Comparison of ENCODE assay signal across 8 cellular contexts in genomic region chr17:82240506-82241182, GRCh38. TPM values are rescaled to one million over a fixed set of nuclear protein-coding genes. Genes with fewer than 3 reads are reported as not detected.
A peak's percentile ranks its signal among the peaks of the same experiment; 100 is the strongest.
DNase-seq lines count a peak whose midpoint lies in the region; ATAC-seq, FAIRE-seq and TF ChIP-seq lines count a peak whose summit lies in the region.

No MANE protein-coding gene starts in this region.

- H2AFZ ChIP-seq in endothelial cell of umbilical vein (ENCODE audit: low read depth, low read length) = no peak overlapping the region

- H4K20me1 ChIP-seq in endothelial cell of umbilical vein (replicated peaks; ENCODE audit: control insufficient read depth, extremely low read depth, insufficient read depth, low read length) = no peaks in the 10 kb centered on the region

- TF ChIP-seq CTCF in CD4-positive, alpha-beta T cell (IDR thresholded peaks at IDR 0.05) = no peak
- TF ChIP-seq CTCF in Peyer's patch (IDR thresholded peaks at IDR 0.05) (no peak), endothelial cell of umbilical vein (IDR thresholded peaks at IDR 0.05; ENCODE audit: extremely low read depth in 1 of 2, insufficient read depth in 1 of 2, low read depth in 1 of 2, low read length in 2 of 2) (no peak), prostate gland (IDR thresholded peaks at IDR 0.05) (no peak)

- peak in 2 of 10 experiments; percentile 6 to 35 for DNase-seq in CD4-positive, alpha-beta T cell
- DNase-seq in Peyer's patch (no peak), endothelial cell of umbilical vein (ENCODE audit: low read depth, low spot score) (no peak), prostate gland (ENCODE audit: low spot score) (no peak), 8988T (no peak), DMS53 treated with DMSO at 0.1 percent for 48 hours (lab: John Stamatoyannopoulos, UW; ENCODE audit: unreplicated experiment) (no peak), HuH-7 (ENCODE audit: low spot score) (no peak), iPS-NIHi11 (ENCODE audit: low spot score) (no peak)

- BruUV-seq in endothelial cell of umbilical vein (replicated peaks; lab: Mats Ljungman, UMichigan) = no TSS peak

- peaks cover 48% of the 10 kb centered on the region for H3K36me3 Mint-ChIP-seq in CD4-positive, alpha-beta T cell (ENCODE audit: low read depth)

- CTCF ChIA-PET in CD4-positive, alpha-beta T cell (lab: Charles Lee) = interaction anchor here (0.9 to 1.2 kb wide), 2 partner anchors 35 to 210 kb away, joined by 3 to 4 read pairs; no protein-coding TSS in a partner anchor
- CTCF ChIA-PET in endothelial cell of umbilical vein (lab: Charles Lee) = interaction anchor here (1.3 to 6.7 kb wide), 3 partner anchors 9 to 210 kb away, joined by 3 to 52 read pairs (median 30); no protein-coding TSS in a partner anchor

- POLR2A ChIA-PET in CD4-positive, alpha-beta T cell (lab: Charles Lee) = interaction anchor here (0.8 to 3.0 kb wide), 9 partner anchors 12 to 142 kb away, joined by 3 to 16 read pairs (median 5); partner anchors contain the start of genes CSNK1D, FASN and SLC16A3
- POLR2A ChIA-PET in endothelial cell of umbilical vein (lab: Charles Lee) = interaction anchor here (1.2 kb wide), 1 partner anchor 11 kb away, joined by 3 read pairs; no protein-coding TSS in a partner anchor

- H3K79me2 ChIP-seq in endothelial cell of umbilical vein (ENCODE audit: control insufficient read depth, insufficient read depth, low read length) = peaks cover 33% of the 10 kb centered on the region

- intact Hi-C loops in CD4-positive, alpha-beta T cell (cut with DNase I, micrococcal nuclease) = loop anchor here in 1 of 2 experiments (5.0 kb wide), 1 partner anchor 172 kb away; no protein-coding TSS in a partner anchor
- intact Hi-C loops in endothelial cell of umbilical vein (cut with micrococcal nuclease) (loop anchor here (2.0 to 10.0 kb wide), 3 partner anchors 33 to 174 kb away; partner anchors contain the start of genes HEXD and OGFOD3), prostate gland (cut with DNase I) (no loop called here)

- no peak overlapping the region for H3K9ac ChIP-seq in endothelial cell of umbilical vein (replicated peaks; ENCODE audit: extremely low read depth, insufficient read depth, low read length)

- H3K9me3 Mint-ChIP-seq in CD4-positive, alpha-beta T cell = no peaks in the 10 kb centered on the region

- H3K4me1 Mint-ChIP-seq in CD4-positive, alpha-beta T cell (ENCODE audit: low read depth) = peaks cover 57% of the 10 kb centered on the region

- H3K4me3 Mint-ChIP-seq in CD4-positive, alpha-beta T cell = no peak overlapping the region

- no peaks in the 10 kb centered on the region for H3K27me3 ChIP-seq in CD4-positive, alpha-beta T cell (ENCODE audit: control insufficient read depth, insufficient read depth, low read length)
- no peaks in the 10 kb centered on the region for H3K27me3 ChIP-seq in Peyer's patch
- H3K27me3 ChIP-seq in endothelial cell of umbilical vein (ENCODE audit: control insufficient read depth in 2 of 2, insufficient read depth in 2 of 2, low read length in 2 of 2) = no peaks in the 10 kb centered on the region
- no peaks in the 10 kb centered on the region for H3K27me3 ChIP-seq in prostate gland (replicated peaks; ENCODE audit: insufficient read depth)

- no peak overlapping the region for H3K4me3 ChIP-seq in Peyer's patch
- H3K4me3 ChIP-seq in endothelial cell of umbilical vein (replicated peaks in 1 of 3; ENCODE audit: insufficient read depth in 1 of 3, low read depth in 1 of 3, low read length in 3 of 3) = no peak overlapping the region
- no peak overlapping the region for H3K4me3 ChIP-seq in prostate gland

- WGBS in prostate gland = 78% methylated on average over 17 of the region's 20 CpGs

- no peak overlapping the region for H3K4me2 ChIP-seq in endothelial cell of umbilical vein (ENCODE audit: insufficient read depth, low read length)

- no peaks in the 10 kb centered on the region for H3K27me3 Mint-ChIP-seq in CD4-positive, alpha-beta T cell

- ATAC-seq in CD4-positive, alpha-beta T cell (ENCODE audit: poor library complexity) = no peak

- FAIRE-seq in endothelial cell of umbilical vein (lab: Jason Lieb, UNC) = no peak

- no peaks in the 10 kb centered on the region for H3K9me3 ChIP-seq in CD4-positive, alpha-beta T cell (ENCODE audit: control insufficient read depth, low read length)
- H3K9me3 ChIP-seq in Peyer's patch = no peaks in the 10 kb centered on the region
- no peaks in the 10 kb centered on the region for H3K9me3 ChIP-seq in endothelial cell of umbilical vein (replicated peaks; ENCODE audit: control insufficient read depth, insufficient read depth, low read length)
- H3K9me3 ChIP-seq in prostate gland = no peaks in the 10 kb centered on the region

- H3K4me1 ChIP-seq in Peyer's patch (peaks cover 3 to 91% (median 41%) of the 10 kb centered on the region in 4 donors), endothelial cell of umbilical vein (ENCODE audit: control insufficient read depth, extremely low read depth, insufficient read depth, low read length) (peaks cover 24% of the 10 kb centered on the region), prostate gland (replicated peaks) (peaks cover 59% of the 10 kb centered on the region)

- H3K36me3 ChIP-seq in Peyer's patch (peaks cover 0 to 59% (median 0%) of the 10 kb centered on the region in 3 donors), endothelial cell of umbilical vein (ENCODE audit: control insufficient read depth in 2 of 2, extremely low read depth in 1 of 2, insufficient read depth in 2 of 2, low read length in 2 of 2) (peaks cover 10 to 43% of the 10 kb centered on the region in 2 experiments), prostate gland (peaks cover 11% of the 10 kb centered on the region in 2 donors)

- H3K27ac Mint-ChIP-seq in CD4-positive, alpha-beta T cell = peak overlapping the region; percentile 95

- no peak for TF ChIP-seq POLR2A in Peyer's patch (IDR thresholded peaks at IDR 0.05)
- no peak for TF ChIP-seq POLR2A in endothelial cell of umbilical vein (IDR thresholded peaks at IDR 0.05; ENCODE audit: low read depth, low read length)
- no peak for TF ChIP-seq POLR2A in prostate gland (IDR thresholded peaks at IDR 0.05)

- dilution Hi-C loops in endothelial cell of umbilical vein (cut with MboI; ENCODE audit: extremely low pct_ligation_motif_present, low sequenced_read_pairs) = no loop called here

- H3K27ac ChIP-seq in CD4-positive, alpha-beta T cell (ENCODE audit: low read depth, low read length) = peak overlapping the region; percentile 16
- H3K27ac ChIP-seq in Peyer's patch = peak overlapping the region; percentile 48 to 79 (median 68)
- H3K27ac ChIP-seq in endothelial cell of umbilical vein (ENCODE audit: insufficient read depth, low read depth, low read length) = peak overlapping the region; percentile 48
- peak overlapping the region; percentile 77 to 80 for H3K27ac ChIP-seq in prostate gland

- H3K9me1 ChIP-seq in endothelial cell of umbilical vein (replicated peaks; ENCODE audit: control insufficient read depth, extremely low read depth, insufficient read depth, low read length) = no peaks in the 10 kb centered on the region

TF ChIP-seq in endothelial cell of umbilical vein, 7 proteins besides CTCF, POLR2A, EP300 and RAD21:
- TF ChIP-seq POLR2AphosphoS5 (IDR thresholded peaks at IDR 0.05; ENCODE audit: insufficient read depth, low read depth, low read length) = peak; percentile 10
- TF ChIP-seq MYC (IDR thresholded peaks at IDR 0.05; ENCODE audit: low read depth, low read length) = no peak
- TF ChIP-seq EZH2 (IDR thresholded peaks at IDR 0.05; ENCODE audit: borderline replicate concordance, low read depth, low read length, severe bottlenecking) = no peak
- TF ChIP-seq JUN (IDR thresholded peaks at IDR 0.05; ENCODE audit: borderline replicate concordance, insufficient read depth, insufficient read length, low read depth) = no peak
- TF ChIP-seq FOS (IDR thresholded peaks at IDR 0.05; ENCODE audit: borderline replicate concordance, insufficient read depth, low read length) = no peak

RNA-seq across cellular contexts. Expression of gene SLC16A3, which starts 11.8 kb away (rescaled TPM):
- 10 to 100 TPM; 93.4 to 99.0 TPM for total RNA-seq in CD4-positive, alpha-beta T cell
- total RNA-seq in Peyer's patch = 10 to 100 TPM; 18.9 to 55.0 (median 35.3) TPM
- total RNA-seq in endothelial cell of umbilical vein = 171 and 229 TPM in 2 replicates
- 95.9 and 140 TPM in 2 replicates for polyA plus RNA-seq in endothelial cell of umbilical vein
- polyA plus RNA-seq in endothelial cell of umbilical vein (2011; cell fraction: cytosol; rRNA removed) = 52.1 and 69.8 TPM in 2 replicates
- 40.9 and 41.0 TPM in 2 replicates for polyA plus RNA-seq in endothelial cell of umbilical vein (2011; cell fraction: nucleus; rRNA removed)
- 119 and 153 TPM in 2 replicates for polyA plus RNA-seq in endothelial cell of umbilical vein (2012)
- polyA minus RNA-seq in endothelial cell of umbilical vein = 98.9 and 118 TPM in 2 replicates
- 158 TPM for polyA minus RNA-seq in endothelial cell of umbilical vein (2011; cell fraction: cytosol; rRNA and poly(A)+ RNA removed)
- polyA minus RNA-seq in endothelial cell of umbilical vein (2011; cell fraction: nucleus; rRNA and poly(A)+ RNA removed) = 31.0 and 31.5 TPM in 2 replicates
- total RNA-seq in prostate gland = 10 to 100 TPM in 1 of 2 donors, 1 to 10 TPM in 1; 5.0 to 69.2 TPM

RNA-seq across cellular contexts. Expression of gene CCDC57, which starts 28.0 kb away (rescaled TPM):
- total RNA-seq in CD4-positive, alpha-beta T cell = 100 to 1,000 TPM; 129 to 135 TPM
- total RNA-seq in Peyer's patch (100 to 1,000 TPM in 2 of 4 donors, 10 to 100 TPM in 2; 28.2 to 144 (median 79.8) TPM), endothelial cell of umbilical vein (31.6 and 40.9 TPM in 2 replicates), prostate gland (10 to 100 TPM; 57.6 to 62.8 TPM)
- polyA plus RNA-seq in endothelial cell of umbilical vein = 18.6 and 19.7 TPM in 2 replicates
- polyA plus RNA-seq in endothelial cell of umbilical vein (2011; cell fraction: cytosol; rRNA removed) = 3.9 and 6.4 TPM in 2 replicates
- 167 and 183 TPM in 2 replicates for polyA plus RNA-seq in endothelial cell of umbilical vein (2011; cell fraction: nucleus; rRNA removed)
- 9.3 and 11.4 TPM in 2 replicates for polyA plus RNA-seq in endothelial cell of umbilical vein (2012)
- 15.8 and 16.5 TPM in 2 replicates for polyA minus RNA-seq in endothelial cell of umbilical vein
- 16.3 TPM for polyA minus RNA-seq in endothelial cell of umbilical vein (2011; cell fraction: cytosol; rRNA and poly(A)+ RNA removed)
- polyA minus RNA-seq in endothelial cell of umbilical vein (2011; cell fraction: nucleus; rRNA and poly(A)+ RNA removed) = 31.4 and 37.9 TPM in 2 replicates

RNA-seq across cellular contexts. Expression of gene CSNK1D, which starts 32.9 kb away (rescaled TPM):
- total RNA-seq in CD4-positive, alpha-beta T cell = 100 to 1,000 TPM; 277 to 286 TPM
- total RNA-seq in Peyer's patch (100 to 1,000 TPM; 148 to 232 (median 215) TPM), endothelial cell of umbilical vein (143 and 155 TPM in 2 replicates), prostate gland (100 to 1,000 TPM in 1 of 2 donors, 10 to 100 TPM in 1; 80.3 to 155 TPM)
- 123 and 127 TPM in 2 replicates for polyA plus RNA-seq in endothelial cell of umbilical vein
- polyA plus RNA-seq in endothelial cell of umbilical vein (2011; cell fraction: cytosol; rRNA removed) = 137 and 147 TPM in 2 replicates
- 510 and 541 TPM in 2 replicates for polyA plus RNA-seq in endothelial cell of umbilical vein (2011; cell fraction: nucleus; rRNA removed)
- polyA plus RNA-seq in endothelial cell of umbilical vein (2012) = 147 and 161 TPM in 2 replicates
- polyA minus RNA-seq in endothelial cell of umbilical vein = 108 and 121 TPM in 2 replicates
- 34.4 TPM for polyA minus RNA-seq in endothelial cell of umbilical vein (2011; cell fraction: cytosol; rRNA and poly(A)+ RNA removed)
- polyA minus RNA-seq in endothelial cell of umbilical vein (2011; cell fraction: nucleus; rRNA and poly(A)+ RNA removed) = 96.1 and 97.5 TPM in 2 replicates

Comparison
In these comparisons a context has a peak if more than half of its experiments do, and no peak if none do; other contexts are left out.
1. H3K27ac ChIP-seq: peak in every context shown above with its lines; median percentile 78 in prostate gland; 68 in Peyer's patch; 48 in endothelial cell of umbilical vein; 16 in CD4-positive, alpha-beta T cell.